ENCODE assay signal across 9 cellular contexts in the genomic region with DNA sequence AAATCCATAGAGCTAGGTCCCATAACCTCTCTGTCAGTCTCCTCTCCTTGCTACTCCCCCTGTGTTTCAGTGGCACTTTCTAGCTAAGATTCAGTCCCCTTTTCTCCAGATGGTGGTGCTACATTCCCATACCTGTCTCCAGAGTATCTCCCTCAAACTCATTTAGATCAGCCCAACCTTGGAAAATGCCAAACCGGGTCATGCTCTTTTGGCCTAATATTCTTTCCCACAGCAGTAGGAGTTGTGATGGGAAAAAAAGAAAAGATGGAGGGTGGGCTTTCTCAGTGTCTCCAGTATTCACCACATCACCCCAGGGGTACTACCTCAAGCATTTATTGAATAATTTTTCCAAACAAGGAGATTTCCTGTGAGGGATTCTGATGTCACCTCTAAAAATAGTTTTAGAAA. TPM values are rescaled to one million over a fixed set of nuclear protein-coding genes. Genes with fewer than 3 reads are reported as not detected.
DNase-seq lines count a peak whose midpoint lies in the region; ATAC-seq and TF ChIP-seq lines count a peak whose summit lies in the region.
"Had no signal": no experiment of that assay in that cellular context is flagged by ENCODE, and none has a peak within 500 bp of the region (broad histone marks: within the 10 kb centered on the region; RNA-seq: fewer than 3 reads in every experiment).

No MANE protein-coding gene starts in this region.

- H3K27me3 Mint-ChIP-seq in activated B cell treated with CpG ODN at 0.5 μM for 24 hours = no peaks in the 10 kb centered on the region

- H3K4me3 Mint-ChIP-seq in activated B cell treated with CpG ODN at 0.5 μM for 24 hours = no peak overlapping the region

- peak overlapping the region; percentile 64 for H3K27ac Mint-ChIP-seq in activated B cell treated with CpG ODN at 0.5 μM for 24 hours

- no peak overlapping the region for H3K9ac ChIP-seq in BLaER1

- H3K4me1 ChIP-seq in BLaER1 = peaks cover 64% of the 10 kb centered on the region
- peaks cover 16% of the 10 kb centered on the region for H3K4me1 ChIP-seq in psoas muscle

- H3K9me3 Mint-ChIP-seq in activated B cell treated with CpG ODN at 0.5 μM for 24 hours = no peaks in the 10 kb centered on the region

- peaks cover 7% of the 10 kb centered on the region; the same call in 1 of the 2 replicates for H4K20me1 ChIP-seq in BLaER1

- H3K27ac ChIP-seq in BLaER1 (no peak overlapping the region), psoas muscle (peak overlapping the region; percentile 40)

- H3K36me3 ChIP-seq in BLaER1 (peaks cover 5% of the 10 kb centered on the region; the same call in 1 of the 2 replicates), psoas muscle (ENCODE audit: insufficient read depth in 1 of 2, low read depth in 1 of 2) (peaks cover 0 to 5% of the 10 kb centered on the region in 2 donors)

- H3K27me3 ChIP-seq in BLaER1 (no peaks in the 10 kb centered on the region), psoas muscle (ENCODE audit: insufficient read depth in 3 of 3, low read length in 2 of 3) (no peaks in the 10 kb centered on the region)

- WGBS in psoas muscle, 3 donors = 0% methylated on average over 1 of the region's 1 CpG

- H3K9me3 ChIP-seq in BLaER1 (no peaks in the 10 kb centered on the region), psoas muscle (no peaks in the 10 kb centered on the region)

- H3K36me3 Mint-ChIP-seq in activated B cell treated with CpG ODN at 0.5 μM for 24 hours (ENCODE audit: low read depth) = peaks cover 3% of the 10 kb centered on the region

- intact Hi-C loops in activated B cell treated with CpG ODN at 0.5 μM for 24 hours (cut with micrococcal nuclease) = loop anchor here (1.0 kb wide), 4 partner anchors 8 to 128 kb away; no protein-coding TSS in a partner anchor
- intact Hi-C loops in psoas muscle (cut with DNase I) = loop anchor here (1.0 to 2.0 kb wide), 2 partner anchors 51 to 52 kb away; no protein-coding TSS in a partner anchor

- CTCF ChIA-PET in activated B cell treated with CpG ODN at 0.5 μM for 24 hours (lab: Charles Lee) = interaction anchor here (0.6 to 10.0 kb wide), 16 partner anchors 8 to 128 kb away, joined by 3 to 146 read pairs (median 6); a partner anchor contains a TSS

- DNase-seq in NCI-H2171 treated with DMSO at 0.1 percent for 48 hours (lab: John Stamatoyannopoulos, UW) = peak; percentile 73
- DNase-seq in activated B cell treated with CpG ODN at 0.5 μM for 24 hours = no peak
- DNase-seq in germinal center (ENCODE audit: low spot score) = peak; percentile 46
- no peak for DNase-seq in psoas muscle

- H3K4me2 ChIP-seq in BLaER1 = peak overlapping the region; percentile 83

- H3K4me3 ChIP-seq in BLaER1 = no peak overlapping the region
- H3K4me3 ChIP-seq in GM12875 (ENCODE audit: low read depth, low read length) = no peak overlapping the region
- no peak overlapping the region for H3K4me3 ChIP-seq in psoas muscle
- H3K4me3 ChIP-seq: skin epidermis had no signal

- POLR2A ChIA-PET in activated B cell treated with CpG ODN at 0.5 μM for 24 hours (lab: Charles Lee) = interaction anchor here (1.0 to 10.8 kb wide), 6 partner anchors 8 to 52 kb away, joined by 3 to 403 read pairs (median 9); a partner anchor contains a TSS

- TF ChIP-seq CTCF in GM12875 (IDR thresholded peaks at IDR 0.05; ENCODE audit: borderline replicate concordance, insufficient read depth, low read depth, low read length) (peak; percentile 65; the same call in 1 of the 2 replicates), activated B cell treated with CpG ODN at 0.5 μM for 24 hours (IDR thresholded peaks at IDR 0.05) (no peak), psoas muscle (IDR thresholded peaks at IDR 0.05) (peak; percentile 73)

- peaks cover 49% of the 10 kb centered on the region for H3K4me1 Mint-ChIP-seq in activated B cell treated with CpG ODN at 0.5 μM for 24 hours

- ATAC-seq in activated B cell treated with CpG ODN at 0.5 μM for 24 hours (ENCODE audit: low read depth) (no peak), psoas muscle (peak in 3 of 4 donors; percentile 35 to 39 (median 36)), GM21367 (IDR thresholded peaks at IDR 0.05; ENCODE audit: unreplicated experiment) (no peak), GM19035 (IDR thresholded peaks at IDR 0.05; ENCODE audit: unreplicated experiment) (no peak)

RNA-seq across cellular contexts. Expression of a gene that starts 3.2 kb away (rescaled TPM):
- total RNA-seq in activated B cell treated with CpG ODN at 0.5 μM for 24 hours (not detected in 2 replicates), psoas muscle (not detected)
- not detected for polyA plus RNA-seq in psoas muscle

RNA-seq across cellular contexts. Expression of a gene that starts 4.0 kb away (rescaled TPM):
- 88.3 and 105 TPM in 2 replicates for total RNA-seq in activated B cell treated with CpG ODN at 0.5 μM for 24 hours
- 10 to 100 TPM; 16.4 to 26.1 (median 23.1) TPM for total RNA-seq in psoas muscle
- 10 to 100 TPM; 11.0 to 33.1 (median 11.2) TPM for polyA plus RNA-seq in psoas muscle

RNA-seq across cellular contexts. Expression of a gene that starts 27.1 kb away (rescaled TPM):
- total RNA-seq in activated B cell treated with CpG ODN at 0.5 μM for 24 hours = 32.7 and 38.6 TPM in 2 replicates
- 10 to 100 TPM; 11.1 to 16.9 (median 12.8) TPM for total RNA-seq in psoas muscle
- 10 to 100 TPM in 2 of 3 donors, 1 to 10 TPM in 1; 5.1 to 11.0 (median 10.4) TPM for polyA plus RNA-seq in psoas muscle

RNA-seq across cellular contexts. Expression of a gene that starts 40.1 kb away (rescaled TPM):
- 188 and 207 TPM in 2 replicates for total RNA-seq in activated B cell treated with CpG ODN at 0.5 μM for 24 hours
- total RNA-seq in psoas muscle = 10 to 100 TPM; 22.8 to 54.0 (median 46.3) TPM
- 10 to 100 TPM in 2 of 3 donors, 1 to 10 TPM in 1; 7.4 to 39.1 (median 12.1) TPM for polyA plus RNA-seq in psoas muscle

Comparison
In these comparisons a context has a peak if more than half of its experiments do, and no peak if none do; other contexts are left out.
1. DNase-seq: peak in NCI-H2171 treated with DMSO at 0.1 percent for 48 hours (single experiment) and germinal center (single experiment); none in activated B cell treated with CpG ODN at 0.5 μM for 24 hours (single experiment) and psoas muscle (0 of 2).
2. ATAC-seq: peak in psoas muscle (3 of 4); none in activated B cell treated with CpG ODN at 0.5 μM for 24 hours (single experiment), GM21367 (single experiment) and GM19035 (single experiment).